In the genomic region with DNA sequence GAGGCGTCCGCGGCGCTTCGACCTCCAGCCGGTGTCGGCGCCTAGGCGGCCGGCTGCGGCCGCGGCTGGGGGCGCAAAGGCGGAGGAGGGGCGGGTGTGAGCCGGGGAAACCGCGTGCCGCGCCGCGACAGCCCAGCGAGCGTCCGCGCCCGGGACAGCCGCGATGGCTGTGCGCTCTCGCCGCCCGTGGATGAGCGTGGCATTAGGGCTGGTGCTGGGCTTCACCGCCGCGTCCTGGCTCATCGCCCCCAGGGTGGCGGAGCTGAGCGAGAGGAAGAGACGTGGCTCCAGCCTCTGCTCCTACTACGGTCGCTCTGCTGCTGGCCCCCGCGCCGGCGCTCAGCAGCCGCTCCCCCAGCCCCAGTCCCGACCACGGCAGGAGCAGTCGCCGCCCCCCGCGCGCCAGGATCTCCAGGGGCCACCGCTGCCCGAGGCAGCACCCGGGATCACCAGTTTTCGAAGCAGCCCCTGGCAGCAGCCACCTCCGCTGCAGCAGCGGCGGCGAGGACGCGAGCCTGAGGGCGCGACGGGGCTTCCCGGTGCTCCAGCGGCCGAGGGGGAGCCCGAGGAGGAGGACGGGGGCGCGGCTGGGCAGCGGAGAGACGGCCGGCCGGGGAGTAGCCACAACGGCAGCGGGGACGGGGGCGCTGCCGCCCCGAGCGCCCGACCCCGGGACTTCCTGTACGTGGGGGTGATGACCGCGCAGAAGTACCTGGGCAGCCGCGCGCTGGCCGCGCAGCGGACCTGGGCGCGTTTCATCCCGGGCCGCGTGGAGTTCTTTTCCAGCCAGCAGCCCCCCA, we compare ENCODE assay signal across 8 cellular contexts. TPM values are rescaled to one million over a fixed set of nuclear protein-coding genes. Genes with fewer than 3 reads are reported as not detected.
DNase-seq lines count a peak whose midpoint lies in the region; ATAC-seq and TF ChIP-seq lines count a peak whose summit lies in the region.

No MANE protein-coding gene starts in this region.

- no peaks in the 10 kb centered on the region for H4K20me1 ChIP-seq in PC-3 (ENCODE audit: low read length)

- no peaks in the 10 kb centered on the region for H3K9me2 ChIP-seq in PC-3 (replicated peaks; ENCODE audit: low read length)

- H3K36me3 ChIP-seq in HAP-1 (replicated peaks) (no peaks in the 10 kb centered on the region), PC-3 (ENCODE audit: low read depth, low read length) (no peaks in the 10 kb centered on the region), endodermal cell (ENCODE audit: control insufficient read depth, insufficient read depth, low read length) (no peaks in the 10 kb centered on the region), mucosa of descending colon (ENCODE audit: low read depth) (no peaks in the 10 kb centered on the region), vagina (no peaks in the 10 kb centered on the region)

- in situ Hi-C loops in HAP-1 (cut with MboI; ENCODE audit: low sequenced_read_pairs), result no loop called here

- TF ChIP-seq POLR2A in vagina (IDR thresholded peaks at IDR 0.05), result no peak

- peak overlapping the region; percentile 38 for H3K9ac ChIP-seq in PC-3 (ENCODE audit: low read length)
- no peak overlapping the region for H3K9ac ChIP-seq in endodermal cell (ENCODE audit: extremely low read depth, low read length, poor library complexity, severe bottlenecking)

- H3K27ac Mint-ChIP-seq in endodermal cell, result no peak overlapping the region

- peaks cover 12% of the 10 kb centered on the region for H3K4me1 Mint-ChIP-seq in endodermal cell

- H3K79me2 ChIP-seq in PC-3 (ENCODE audit: low read length), result no peaks in the 10 kb centered on the region

- POLR2A ChIA-PET in PC-3 (lab: Charles Lee; ENCODE audit: unreplicated experiment), result no interaction called here

- ATAC-seq in GM18498 (IDR thresholded peaks at IDR 0.05; ENCODE audit: unreplicated experiment) (peak; percentile 54), PC-3 (peak; percentile 31), mucosa of descending colon (peak; percentile 47)

- intact Hi-C loops in PC-3 (cut with micrococcal nuclease) (loop anchor here (5.0 to 10.0 kb wide), 6 partner anchors 60 to 1162 kb away; no protein-coding TSS in a partner anchor), mucosa of descending colon (cut with DNase I, micrococcal nuclease) (no loop called here), vagina (cut with DNase I) (no loop called here)

- H3K27ac ChIP-seq in PC-3 (ENCODE audit: low read length) (no peak overlapping the region), endodermal cell (ENCODE audit: low read depth, low read length) (no peak overlapping the region), vagina (peak overlapping the region; percentile 92)

- H3K9me3 ChIP-seq in HAP-1 (no peaks in the 10 kb centered on the region), PC-3 (ENCODE audit: low read length) (no peaks in the 10 kb centered on the region), endodermal cell (ENCODE audit: control insufficient read depth, low read length) (no peaks in the 10 kb centered on the region), mucosa of descending colon (no peaks in the 10 kb centered on the region), vagina (no peaks in the 10 kb centered on the region)

- no peak for TF ChIP-seq CTCF in PC-3 (conservative IDR thresholded peaks at IDR 0.05; ENCODE audit: low read depth, low read length)
- TF ChIP-seq CTCF in endodermal cell (conservative IDR thresholded peaks at IDR 0.05), result peak; percentile 28
- no peak for TF ChIP-seq CTCF in mucosa of descending colon (IDR thresholded peaks at IDR 0.05)
- TF ChIP-seq CTCF in vagina (IDR thresholded peaks at IDR 0.05), result no peak

- H3K27me3 Mint-ChIP-seq in endodermal cell (ENCODE audit: insufficient read depth), result peaks cover 46% of the 10 kb centered on the region

- peak overlapping the region; percentile 72 for H3K4me3 Mint-ChIP-seq in endodermal cell

- no TSS peak for BruUV-seq in PC-3 (replicated peaks; lab: Mats Ljungman, UMichigan)

- H3K4me1 ChIP-seq in HAP-1, result no peaks in the 10 kb centered on the region
- H3K4me1 ChIP-seq in PC-3 (ENCODE audit: insufficient read depth, low read length), result no peaks in the 10 kb centered on the region
- no peaks in the 10 kb centered on the region for H3K4me1 ChIP-seq in endodermal cell (ENCODE audit: control insufficient read depth, insufficient read depth, low read length)
- peaks cover 22% of the 10 kb centered on the region for H3K4me1 ChIP-seq in mucosa of descending colon (ENCODE audit: low read depth)
- peaks cover 35% of the 10 kb centered on the region for H3K4me1 ChIP-seq in vagina

- WGBS in endodermal cell (ENCODE audit: insufficient coverage in 1 of 2, insufficient read length in 1 of 2), 2 experiments, result 0% methylated on average over 12 to 103 of the region's 103 CpGs

- H3K36me3 Mint-ChIP-seq in endodermal cell (ENCODE audit: low read depth), result no peaks in the 10 kb centered on the region

- H3K27me3 ChIP-seq in HAP-1 (ENCODE audit: low read depth) (peaks cover 58% of the 10 kb centered on the region), PC-3 (ENCODE audit: low read length) (peaks cover 13% of the 10 kb centered on the region), endodermal cell (ENCODE audit: control insufficient read depth, insufficient read depth, low read length, poor library complexity, severe bottlenecking) (peaks cover 61% of the 10 kb centered on the region), vagina (no peaks in the 10 kb centered on the region)

- peak overlapping the region; percentile 90 for H3K4me2 ChIP-seq in PC-3 (ENCODE audit: low read length)

- DNase-seq in HAP-1 (ENCODE audit: low spot score in 2 of 2) (peak in 1 of 2 experiments; percentile 8), PC-3 (no peak), endodermal cell (peak; percentile 75), mucosa of descending colon (peak in 1 of 3 donors; percentile 45), vagina (ENCODE audit: extremely low spot score in 2 of 2) (no peak), medulla oblongata (ENCODE audit: extremely low spot score) (no peak), NK-92 (lab: John Stamatoyannopoulos, UW; ENCODE audit: unreplicated experiment) (no peak)

- no peaks in the 10 kb centered on the region for H3K9me3 Mint-ChIP-seq in endodermal cell

- peak overlapping the region; percentile 81 for H2AFZ ChIP-seq in PC-3 (ENCODE audit: low read length)

- CTCF ChIA-PET in PC-3 (lab: Charles Lee), result no interaction called here

- peak overlapping the region; percentile 30; the same call in 1 of the 2 replicates for H3K4me3 ChIP-seq in HAP-1
- peak overlapping the region; percentile 69 for H3K4me3 ChIP-seq in PC-3 (ENCODE audit: low read length)
- H3K4me3 ChIP-seq in endodermal cell (ENCODE audit: low read length), result peak overlapping the region; percentile 79
- H3K4me3 ChIP-seq in mucosa of descending colon, result peak overlapping the region; percentile 14
- peak overlapping the region; percentile 82 to 86 for H3K4me3 ChIP-seq in vagina

- no peaks in the 10 kb centered on the region for H3F3A ChIP-seq in PC-3 (ENCODE audit: low read length, unreplicated experiment)

RNA-seq across cellular contexts. Expression of a gene that starts 0.6 kb away (rescaled TPM):
- total RNA-seq in PC-3 (2014; rRNA removed), result 1.7 and 1.8 TPM in 2 replicates
- 1 to 10 TPM; 1.2 to 2.0 TPM for total RNA-seq in endodermal cell
- polyA plus RNA-seq in endodermal cell (2013, experiment 1 of 2), result 1.0 TPM
- polyA plus RNA-seq in endodermal cell (2013, experiment 2 of 2), result 1.2 TPM
- total RNA-seq in mucosa of descending colon, result under 1 TPM; 0.52 to 0.96 (median 0.73) TPM
- total RNA-seq in vagina, result 3.9 TPM

Comparison
In these comparisons a context has a peak if more than half of its experiments do, and no peak if none do; other contexts are left out.
1. H3K4me3 ChIP-seq: peak in every context shown above with its lines; median percentile 84 in vagina; 79 in endodermal cell; 69 in PC-3; 30 in HAP-1; 14 in mucosa of descending colon.